18 cellular contexts compared by ENCODE assay signal in genomic region chr10:34252111-34252510, GRCh38.
DNase-seq lines count a peak whose midpoint lies in the region; ATAC-seq and TF ChIP-seq lines count a peak whose summit lies in the region.
"Had no signal": no experiment of that assay in that cellular context is flagged by ENCODE, and none has a peak within 500 bp of the region (broad histone marks: within the 10 kb centered on the region; RNA-seq: fewer than 3 reads in every experiment).

No MANE protein-coding gene starts in this region.

- H3K4me1 Mint-ChIP-seq in activated naive CD4-positive, alpha-beta T cell treated with anti-CD3 and anti-CD28 coated beads, Interleukin-2, amount 10 ng/mL, durations not matched to agents 7 days and 5 days: no peaks in the 10 kb centered on the region
- H3K4me1 Mint-ChIP-seq: activated CD4-positive, alpha-beta T cell treated with anti-CD3 and anti-CD28 coated beads, Interleukin-2, amount 10 ng/mL, durations not matched to agents 7 days and 5 days; CD8-positive, alpha-beta memory T cell had no signal

- no peaks in the 10 kb centered on the region for H3K9me3 Mint-ChIP-seq in activated naive CD4-positive, alpha-beta T cell treated with anti-CD3 and anti-CD28 coated beads, Interleukin-2, amount 10 ng/mL, durations not matched to agents 7 days and 5 days
- H3K9me3 Mint-ChIP-seq: activated CD4-positive, alpha-beta T cell treated with anti-CD3 and anti-CD28 coated beads, Interleukin-2, amount 10 ng/mL, durations not matched to agents 7 days and 5 days; activated naive CD8-positive, alpha-beta T cell treated with anti-CD3 and anti-CD28 coated beads for 36 hours had no signal

- H3K9me3 ChIP-seq in left ventricle myocardium inferior (replicated peaks) (no peaks in the 10 kb centered on the region), body of pancreas (no peaks in the 10 kb centered on the region)
- H3K9me3 ChIP-seq: gastroesophageal sphincter had no signal

- H3K27me3 ChIP-seq in left ventricle myocardium inferior (ENCODE audit: low read depth): no peaks in the 10 kb centered on the region
- H3K27me3 ChIP-seq in body of pancreas: no peaks in the 10 kb centered on the region
- H3K27me3 ChIP-seq: gastroesophageal sphincter had no signal

- H3K27ac ChIP-seq in left ventricle myocardium inferior (replicated peaks) (no peak overlapping the region), body of pancreas (no peak overlapping the region)
- H3K27ac ChIP-seq: gastroesophageal sphincter had no signal

- intact Hi-C loops in Right ventricle myocardium superior (cut with DNase I): no loop called here
- intact Hi-C loops in left ventricle myocardium inferior (cut with micrococcal nuclease): no loop called here
- intact Hi-C loops in body of pancreas (cut with DNase I): no loop called here

- TF ChIP-seq CTCF in left ventricle myocardium inferior (IDR thresholded peaks at IDR 0.05; ENCODE audit: borderline replicate concordance): no peak
- TF ChIP-seq CTCF in body of pancreas (IDR thresholded peaks at IDR 0.05): no peak

- H3K4me1 ChIP-seq in left ventricle myocardium inferior (peaks cover 10% of the 10 kb centered on the region), body of pancreas (no peaks in the 10 kb centered on the region)

- H3K27ac Mint-ChIP-seq in activated naive CD4-positive, alpha-beta T cell treated with anti-CD3 and anti-CD28 coated beads, Interleukin-2, amount 10 ng/mL, durations not matched to agents 7 days and 5 days: no peak overlapping the region
- H3K27ac Mint-ChIP-seq: activated CD4-positive, alpha-beta T cell treated with anti-CD3 and anti-CD28 coated beads, Interleukin-2, amount 10 ng/mL, durations not matched to agents 7 days and 5 days; activated naive CD8-positive, alpha-beta T cell treated with anti-CD3 and anti-CD28 coated beads for 36 hours; CD8-positive, alpha-beta memory T cell had no signal

- no peak overlapping the region for H3K4me3 Mint-ChIP-seq in activated naive CD4-positive, alpha-beta T cell treated with anti-CD3 and anti-CD28 coated beads, Interleukin-2, amount 10 ng/mL, durations not matched to agents 7 days and 5 days
- H3K4me3 Mint-ChIP-seq: activated CD4-positive, alpha-beta T cell treated with anti-CD3 and anti-CD28 coated beads, Interleukin-2, amount 10 ng/mL, durations not matched to agents 7 days and 5 days; activated naive CD8-positive, alpha-beta T cell treated with anti-CD3 and anti-CD28 coated beads for 36 hours; CD8-positive, alpha-beta memory T cell had no signal

- H3K27me3 Mint-ChIP-seq in activated naive CD4-positive, alpha-beta T cell treated with anti-CD3 and anti-CD28 coated beads, Interleukin-2, amount 10 ng/mL, durations not matched to agents 7 days and 5 days: no peaks in the 10 kb centered on the region
- H3K27me3 Mint-ChIP-seq: activated CD4-positive, alpha-beta T cell treated with anti-CD3 and anti-CD28 coated beads, Interleukin-2, amount 10 ng/mL, durations not matched to agents 7 days and 5 days; activated naive CD8-positive, alpha-beta T cell treated with anti-CD3 and anti-CD28 coated beads for 36 hours; CD8-positive, alpha-beta memory T cell; progenitor cell of endocrine pancreas had no signal

- WGBS in body of pancreas, 2 donors: 60 to 61% methylated on average over 7 of the region's 7 CpGs

- no peak for TF ChIP-seq POLR2A in body of pancreas (IDR thresholded peaks at IDR 0.05)

- ATAC-seq in Right ventricle myocardium superior (ENCODE audit: poor library complexity): peak; percentile 81
- peak; percentile 52 for ATAC-seq in body of pancreas
- ATAC-seq: gastroesophageal sphincter, left colon had no signal

- CTCF ChIA-PET in activated naive CD4-positive, alpha-beta T cell treated with anti-CD3 and anti-CD28 coated beads, Interleukin-2, amount 10 ng/mL, durations not matched to agents 7 days and 5 days (lab: Charles Lee): no interaction called here

- no peak for DNase-seq in Right ventricle myocardium superior
- DNase-seq in left ventricle myocardium inferior: no peak
- DNase-seq in body of pancreas: peak in 2 of 4 donors; percentile 16 to 22
- DNase-seq in iPS-NIHi11 (ENCODE audit: low spot score): peak; percentile 33
- DNase-seq in MV-4-11 (lab: John Stamatoyannopoulos, UW): no peak
- DNase-seq in cortex of kidney (lab: John Stamatoyannopoulos, UW): no peak
- no peak for DNase-seq in activated naive CD4-positive, alpha-beta T cell treated with anti-CD3 and anti-CD28 coated beads, Interleukin-2, amount 10 ng/mL, durations not matched to agents 7 days and 5 days
- DNase-seq in stimulated activated naive CD4-positive, alpha-beta T cell (lab: John Stamatoyannopoulos, UW): no peak
- DNase-seq: ACHN; activated CD4-positive, alpha-beta T cell treated with anti-CD3 and anti-CD28 coated beads, Interleukin-2, amount 10 ng/mL, durations not matched to agents 7 days and 5 days; activated naive CD8-positive, alpha-beta T cell treated with anti-CD3 and anti-CD28 coated beads for 36 hours; activated T-cell treated with anti-CD3 and anti-CD28 coated beads, Interleukin-2, amount 50 U/mL, for 1 hour; CD8-positive, alpha-beta memory T cell; GDM1; left colon; NCI-H226 had no signal

- no peak overlapping the region for H3K4me3 ChIP-seq in left ventricle myocardium inferior
- no peak overlapping the region for H3K4me3 ChIP-seq in body of pancreas
- H3K4me3 ChIP-seq: gastroesophageal sphincter had no signal

- H3K36me3 Mint-ChIP-seq in activated naive CD4-positive, alpha-beta T cell treated with anti-CD3 and anti-CD28 coated beads, Interleukin-2, amount 10 ng/mL, durations not matched to agents 7 days and 5 days: no peaks in the 10 kb centered on the region
- H3K36me3 Mint-ChIP-seq: activated naive CD8-positive, alpha-beta T cell treated with anti-CD3 and anti-CD28 coated beads for 36 hours; CD8-positive, alpha-beta memory T cell had no signal

- H3K36me3 ChIP-seq in left ventricle myocardium inferior: no peaks in the 10 kb centered on the region
- no peaks in the 10 kb centered on the region for H3K36me3 ChIP-seq in body of pancreas (replicated peaks in 1 of 2; ENCODE audit: insufficient read depth in 1 of 2, low read depth in 2 of 2)
